In genomic region chr14:21455592-21455911, GRCh38 we compare ENCODE assay signal across 8 cellular contexts. TPM values are rescaled to one million over a fixed set of nuclear protein-coding genes. Genes with fewer than 3 reads are reported as not detected.
A peak's percentile ranks its signal among the peaks of the same experiment; 100 is the strongest.
DNase-seq lines count a peak whose midpoint lies in the region; ATAC-seq and TF ChIP-seq lines count a peak whose summit lies in the region.

No MANE protein-coding gene starts in this region.

- intact Hi-C loops in colonic mucosa (cut with DNase I) (no loop called here), mucosa of descending colon (cut with DNase I, micrococcal nuclease) (no loop called here)

- peaks cover 47% of the 10 kb centered on the region for H3K79me2 ChIP-seq in KMS-11 (ENCODE audit: insufficient read depth, low read depth)

- peak; percentile 19 for DNase-seq in ACHN
- DNase-seq in colonic mucosa, result no peak
- no peak for DNase-seq in mucosa of descending colon
- no peak for DNase-seq in RPMI8226
- DNase-seq in NCI-H748 treated with DMSO at 0.1 percent for 48 hours (lab: John Stamatoyannopoulos, UW), result no peak
- DNase-seq in NCI-H345 (lab: John Stamatoyannopoulos, UW), result no peak

- H3K4me3 ChIP-seq in KMS-11 (IDR thresholded peaks at IDR 0.05; ENCODE audit: insufficient read depth, low read depth, low read length) (no peak overlapping the region), colonic mucosa (peak overlapping the region; percentile 71), mucosa of descending colon (peak overlapping the region; percentile 59)

- H2AFZ ChIP-seq in KMS-11 (ENCODE audit: low read depth), result peak overlapping the region; percentile 66

- H3K27me3 ChIP-seq in KMS-11 (ENCODE audit: insufficient read depth, low read depth), result no peaks in the 10 kb centered on the region
- H3K27me3 ChIP-seq in colonic mucosa, result no peaks in the 10 kb centered on the region

- in situ Hi-C loops in ACHN (cut with HindIII; ENCODE audit: low pct_ligation_motif_present, low pct_unique_long_range_greater_than_20kb, low sequenced_read_pairs), result no loop called here

- H3K36me3 ChIP-seq in KMS-11 (ENCODE audit: insufficient read depth), result no peaks in the 10 kb centered on the region
- no peaks in the 10 kb centered on the region for H3K36me3 ChIP-seq in colonic mucosa
- no peaks in the 10 kb centered on the region for H3K36me3 ChIP-seq in mucosa of descending colon (ENCODE audit: low read depth)

- ATAC-seq in GM19452 (IDR thresholded peaks at IDR 0.05; ENCODE audit: unreplicated experiment), result peak; percentile 24
- ATAC-seq in mucosa of descending colon, result peak; percentile 43

- no peaks in the 10 kb centered on the region for H4K20me1 ChIP-seq in KMS-11 (ENCODE audit: insufficient read depth)

- peaks cover 29% of the 10 kb centered on the region for H3K4me1 ChIP-seq in KMS-11 (ENCODE audit: low read depth, poor library complexity, severe bottlenecking)
- peaks cover 7% of the 10 kb centered on the region for H3K4me1 ChIP-seq in colonic mucosa
- H3K4me1 ChIP-seq in mucosa of descending colon (ENCODE audit: low read depth), result peaks cover 24% of the 10 kb centered on the region

- no peaks in the 10 kb centered on the region for H3K9me3 ChIP-seq in colonic mucosa
- no peaks in the 10 kb centered on the region for H3K9me3 ChIP-seq in mucosa of descending colon

- TF ChIP-seq CTCF in KMS-11 (conservative IDR thresholded peaks at IDR 0.05; ENCODE audit: low read depth, low read length) (no peak), colonic mucosa (IDR thresholded peaks at IDR 0.05) (no peak), mucosa of descending colon (IDR thresholded peaks at IDR 0.05) (no peak)

- H3K9ac ChIP-seq in KMS-11, result peak overlapping the region; percentile 66
- H3K9ac ChIP-seq in colonic mucosa (ENCODE audit: low read depth in 2 of 2, low read length in 2 of 2), result peak overlapping the region; percentile 83 to 95

- H3K4me2 ChIP-seq in KMS-11, result peak overlapping the region; percentile 72; the same call in 1 of the 2 replicates

- peak overlapping the region; percentile 65 for H3K27ac ChIP-seq in KMS-11
- peak overlapping the region; percentile 89 for H3K27ac ChIP-seq in colonic mucosa

RNA-seq across cellular contexts. Expression of gene CHD8, which starts 0.4 kb away (rescaled TPM):
- 10 to 100 TPM; 56.2 to 60.1 TPM for total RNA-seq in colonic mucosa
- 10 to 100 TPM; 54.3 to 69.1 (median 60.5) TPM for total RNA-seq in mucosa of descending colon

RNA-seq across cellular contexts. Expression of gene RAB2B, which starts 21.2 kb away (rescaled TPM):
- 10 to 100 TPM; 12.9 to 15.4 TPM for total RNA-seq in colonic mucosa
- 10 to 100 TPM; 18.9 to 29.1 (median 19.1) TPM for total RNA-seq in mucosa of descending colon

RNA-seq across cellular contexts. Expression of gene TOX4, which starts 21.4 kb away (rescaled TPM):
- total RNA-seq in colonic mucosa (10 to 100 TPM; 71.8 to 85.8 TPM), mucosa of descending colon (10 to 100 TPM; 72.9 to 91.6 (median 78.4) TPM)

RNA-seq across cellular contexts. Expression of gene METTL3, which starts 55.6 kb away (rescaled TPM):
- total RNA-seq in colonic mucosa (10 to 100 TPM; 26.5 to 50.1 TPM), mucosa of descending colon (10 to 100 TPM; 33.8 to 43.6 (median 34.6) TPM)
